In the genomic region with DNA sequence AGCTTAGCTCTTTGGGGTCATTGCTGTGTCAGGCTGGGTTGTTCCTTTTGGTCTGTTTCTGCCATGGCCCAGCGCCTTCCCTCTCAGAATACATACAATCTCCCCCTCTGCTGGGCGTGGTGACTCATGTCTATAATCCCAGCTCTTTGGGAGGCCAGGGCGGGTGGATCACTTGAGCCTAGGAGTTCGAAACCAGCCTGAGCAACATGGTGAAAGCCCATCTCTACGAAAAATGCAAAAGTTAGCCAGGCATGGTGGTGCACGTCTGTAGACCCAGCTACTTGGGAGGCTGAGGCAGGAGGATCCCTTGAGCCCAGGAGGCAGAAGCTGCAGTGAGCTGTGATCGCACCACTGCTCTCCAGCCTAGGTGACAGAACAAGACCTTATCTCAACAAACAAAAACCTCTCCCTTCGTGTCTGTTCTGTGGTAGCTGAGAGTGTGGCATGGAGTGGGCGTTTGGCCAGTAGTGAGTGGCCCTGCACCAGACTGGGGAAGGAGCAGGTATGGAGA, we compare ENCODE assay signal across 1 cellular context.
TF ChIP-seq lines count a peak whose summit lies in the region.

No MANE protein-coding gene starts in this region.

TF ChIP-seq in WTC11, 78 proteins besides CTCF, POLR2A, EP300 and RAD21 (continued from another document):
- TF ChIP-seq, protein P1, sequence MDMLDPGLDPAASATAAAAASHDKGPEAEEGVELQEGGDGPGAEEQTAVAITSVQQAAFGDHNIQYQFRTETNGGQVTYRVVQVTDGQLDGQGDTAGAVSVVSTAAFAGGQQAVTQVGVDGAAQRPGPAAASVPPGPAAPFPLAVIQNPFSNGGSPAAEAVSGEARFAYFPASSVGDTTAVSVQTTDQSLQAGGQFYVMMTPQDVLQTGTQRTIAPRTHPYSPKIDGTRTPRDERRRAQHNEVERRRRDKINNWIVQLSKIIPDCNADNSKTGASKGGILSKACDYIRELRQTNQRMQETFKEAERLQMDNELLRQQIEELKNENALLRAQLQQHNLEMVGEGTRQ (CRISPR knock-in tag; IDR thresholded peaks at IDR 0.05), result no peak
- TF ChIP-seq ATF1 (CRISPR knock-in tag; IDR thresholded peaks at IDR 0.05), result no peak
- TF ChIP-seq, protein P2, sequence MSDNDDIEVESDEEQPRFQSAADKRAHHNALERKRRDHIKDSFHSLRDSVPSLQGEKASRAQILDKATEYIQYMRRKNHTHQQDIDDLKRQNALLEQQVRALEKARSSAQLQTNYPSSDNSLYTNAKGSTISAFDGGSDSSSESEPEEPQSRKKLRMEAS (CRISPR knock-in tag; IDR thresholded peaks at IDR 0.05), result no peak
- no peak for TF ChIP-seq NR1H2 (CRISPR knock-in tag; IDR thresholded peaks at IDR 0.05)
- TF ChIP-seq, protein P3, sequence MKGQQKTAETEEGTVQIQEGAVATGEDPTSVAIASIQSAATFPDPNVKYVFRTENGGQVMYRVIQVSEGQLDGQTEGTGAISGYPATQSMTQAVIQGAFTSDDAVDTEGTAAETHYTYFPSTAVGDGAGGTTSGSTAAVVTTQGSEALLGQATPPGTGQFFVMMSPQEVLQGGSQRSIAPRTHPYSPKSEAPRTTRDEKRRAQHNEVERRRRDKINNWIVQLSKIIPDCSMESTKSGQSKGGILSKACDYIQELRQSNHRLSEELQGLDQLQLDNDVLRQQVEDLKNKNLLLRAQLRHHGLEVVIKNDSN (CRISPR knock-in tag; IDR thresholded peaks at IDR 0.05), result no peak
- no peak for TF ChIP-seq ZNF138 (CRISPR knock-in tag; conservative IDR thresholded peaks at IDR 0.05)
- TF ChIP-seq ZNF317 (CRISPR knock-in tag; IDR thresholded peaks at IDR 0.05; ENCODE audit: borderline replicate concordance, low read depth), result no peak
- TF ChIP-seq SMAD4 (CRISPR knock-in tag; IDR thresholded peaks at IDR 0.05), result no peak
- no peak for TF ChIP-seq NR3C1 (CRISPR knock-in tag; conservative IDR thresholded peaks at IDR 0.05; ENCODE audit: low read depth)
- TF ChIP-seq, protein P4, sequence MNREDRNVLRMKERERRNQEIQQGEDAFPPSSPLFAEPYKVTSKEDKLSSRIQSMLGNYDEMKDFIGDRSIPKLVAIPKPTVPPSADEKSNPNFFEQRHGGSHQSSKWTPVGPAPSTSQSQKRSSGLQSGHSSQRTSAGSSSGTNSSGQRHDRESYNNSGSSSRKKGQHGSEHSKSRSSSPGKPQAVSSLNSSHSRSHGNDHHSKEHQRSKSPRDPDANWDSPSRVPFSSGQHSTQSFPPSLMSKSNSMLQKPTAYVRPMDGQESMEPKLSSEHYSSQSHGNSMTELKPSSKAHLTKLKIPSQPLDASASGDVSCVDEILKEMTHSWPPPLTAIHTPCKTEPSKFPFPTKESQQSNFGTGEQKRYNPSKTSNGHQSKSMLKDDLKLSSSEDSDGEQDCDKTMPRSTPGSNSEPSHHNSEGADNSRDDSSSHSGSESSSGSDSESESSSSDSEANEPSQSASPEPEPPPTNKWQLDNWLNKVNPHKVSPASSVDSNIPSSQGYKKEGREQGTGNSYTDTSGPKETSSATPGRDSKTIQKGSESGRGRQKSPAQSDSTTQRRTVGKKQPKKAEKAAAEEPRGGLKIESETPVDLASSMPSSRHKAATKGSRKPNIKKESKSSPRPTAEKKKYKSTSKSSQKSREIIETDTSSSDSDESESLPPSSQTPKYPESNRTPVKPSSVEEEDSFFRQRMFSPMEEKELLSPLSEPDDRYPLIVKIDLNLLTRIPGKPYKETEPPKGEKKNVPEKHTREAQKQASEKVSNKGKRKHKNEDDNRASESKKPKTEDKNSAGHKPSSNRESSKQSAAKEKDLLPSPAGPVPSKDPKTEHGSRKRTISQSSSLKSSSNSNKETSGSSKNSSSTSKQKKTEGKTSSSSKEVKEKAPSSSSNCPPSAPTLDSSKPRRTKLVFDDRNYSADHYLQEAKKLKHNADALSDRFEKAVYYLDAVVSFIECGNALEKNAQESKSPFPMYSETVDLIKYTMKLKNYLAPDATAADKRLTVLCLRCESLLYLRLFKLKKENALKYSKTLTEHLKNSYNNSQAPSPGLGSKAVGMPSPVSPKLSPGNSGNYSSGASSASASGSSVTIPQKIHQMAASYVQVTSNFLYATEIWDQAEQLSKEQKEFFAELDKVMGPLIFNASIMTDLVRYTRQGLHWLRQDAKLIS (CRISPR knock-in tag; IDR thresholded peaks at IDR 0.05; ENCODE audit: borderline replicate concordance), result no peak
- TF ChIP-seq, protein P5, sequence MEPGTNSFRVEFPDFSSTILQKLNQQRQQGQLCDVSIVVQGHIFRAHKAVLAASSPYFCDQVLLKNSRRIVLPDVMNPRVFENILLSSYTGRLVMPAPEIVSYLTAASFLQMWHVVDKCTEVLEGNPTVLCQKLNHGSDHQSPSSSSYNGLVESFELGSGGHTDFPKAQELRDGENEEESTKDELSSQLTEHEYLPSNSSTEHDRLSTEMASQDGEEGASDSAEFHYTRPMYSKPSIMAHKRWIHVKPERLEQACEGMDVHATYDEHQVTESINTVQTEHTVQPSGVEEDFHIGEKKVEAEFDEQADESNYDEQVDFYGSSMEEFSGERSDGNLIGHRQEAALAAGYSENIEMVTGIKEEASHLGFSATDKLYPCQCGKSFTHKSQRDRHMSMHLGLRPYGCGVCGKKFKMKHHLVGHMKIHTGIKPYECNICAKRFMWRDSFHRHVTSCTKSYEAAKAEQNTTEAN (CRISPR knock-in tag; IDR thresholded peaks at IDR 0.05), result no peak
